ENCODE assay signal across 17 cellular contexts in the genomic region with DNA sequence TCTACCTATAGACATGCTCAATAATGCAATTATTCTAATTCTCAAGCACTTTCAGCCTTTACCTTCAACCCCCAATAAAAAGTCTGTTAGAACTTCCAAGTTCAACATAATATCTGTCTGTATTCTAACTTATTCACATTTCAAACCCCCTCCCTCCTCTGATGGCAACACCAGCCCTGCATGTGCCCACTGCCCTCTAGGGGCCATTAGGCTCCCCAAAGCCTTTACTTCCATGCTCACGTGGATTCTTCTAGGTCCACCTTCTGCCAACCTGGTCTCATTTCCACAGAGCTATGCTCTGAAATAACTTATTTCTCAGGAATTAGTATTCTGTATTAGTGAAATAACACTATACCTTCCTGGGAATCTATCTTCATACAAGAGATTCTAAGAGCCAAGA. TPM values are rescaled to one million over a fixed set of nuclear protein-coding genes. Genes with fewer than 3 reads are reported as not detected.
A peak's percentile ranks its signal among the peaks of the same experiment; 100 is the strongest.
DNase-seq lines count a peak whose midpoint lies in the region; ATAC-seq, FAIRE-seq and TF ChIP-seq lines count a peak whose summit lies in the region.
"Had no signal": no experiment of that assay in that cellular context is flagged by ENCODE, and none has a peak within 500 bp of the region (broad histone marks: within the 10 kb centered on the region; RNA-seq: fewer than 3 reads in every experiment).

No MANE protein-coding gene starts in this region.

- H3K9me1 ChIP-seq in K562 (ENCODE audit: control insufficient read depth, insufficient read depth, low read length) = no peaks in the 10 kb centered on the region

- H3K9me3 ChIP-seq in breast epithelium = no peaks in the 10 kb centered on the region
- no peaks in the 10 kb centered on the region for H3K9me3 ChIP-seq in Loucy (ENCODE audit: insufficient read depth, low read depth, low read length)
- no peaks in the 10 kb centered on the region for H3K9me3 ChIP-seq in K562 (replicated peaks; ENCODE audit: control insufficient read depth, insufficient read depth, low read depth, low read length)

- H3K4me1 Mint-ChIP-seq in MCF 10A (ENCODE audit: insufficient read depth, unreplicated experiment) = peaks cover 11% of the 10 kb centered on the region
- H3K4me1 Mint-ChIP-seq: activated CD4-positive, alpha-beta T cell treated with anti-CD3 and anti-CD28 coated beads for 36 hours; activated naive CD4-positive, alpha-beta T cell treated with anti-CD3 and anti-CD28 coated beads, Interleukin-2, amount 50 U/mL, for 24 hours; T-helper 17 cell had no signal

- H3K4me3 Mint-ChIP-seq in MCF 10A (ENCODE audit: unreplicated experiment) = no peak overlapping the region
- H3K4me3 Mint-ChIP-seq: activated CD4-positive, alpha-beta T cell treated with anti-CD3 and anti-CD28 coated beads for 36 hours; activated naive CD4-positive, alpha-beta T cell treated with anti-CD3 and anti-CD28 coated beads, Interleukin-2, amount 50 U/mL, for 24 hours; T-helper 17 cell had no signal

- H3K27me3 Mint-ChIP-seq in MCF 10A (ENCODE audit: insufficient read depth, unreplicated experiment) = no peaks in the 10 kb centered on the region

- no peak overlapping the region for H3K27ac ChIP-seq in breast epithelium
- no peak overlapping the region for H3K27ac ChIP-seq in K562 (ENCODE audit: extremely low read depth, low read depth, low read length)

- H3K27me3 ChIP-seq in breast epithelium (peaks cover 0 to 14% of the 10 kb centered on the region in 2 donors), Loucy (ENCODE audit: insufficient read depth, low read length, poor library complexity, severe bottlenecking) (no peaks in the 10 kb centered on the region), K562 (ENCODE audit: control insufficient read depth in 2 of 2, insufficient read depth in 2 of 2, low read length in 2 of 2) (no peaks in the 10 kb centered on the region)

- H3K4me1 ChIP-seq in breast epithelium (no peaks in the 10 kb centered on the region), Loucy (ENCODE audit: insufficient read depth, low read length, poor library complexity, severe bottlenecking) (no peaks in the 10 kb centered on the region), K562 (replicated peaks in 1 of 2; ENCODE audit: control insufficient read depth in 2 of 2, insufficient read depth in 2 of 2, low read length in 2 of 2) (no peaks in the 10 kb centered on the region)

- TF ChIP-seq EP300 in K562 (IDR thresholded peaks at IDR 0.05; ENCODE audit: low read length) = no peak

- H2AFZ ChIP-seq in Loucy (ENCODE audit: low read length) (no peak overlapping the region), K562 (ENCODE audit: low read depth, low read length) (no peak overlapping the region)

- no peaks in the 10 kb centered on the region for H4K20me1 ChIP-seq in Loucy (ENCODE audit: insufficient read depth, low read length, poor library complexity, severe bottlenecking)
- no peaks in the 10 kb centered on the region for H4K20me1 ChIP-seq in K562 (replicated peaks; ENCODE audit: control insufficient read depth, insufficient read depth, low read length)

- 0% methylated on average over 1 of the region's 1 CpG for WGBS in K562 (ENCODE audit: insufficient coverage, low coverage, missing lambda C conversion rate)

- POLR2A ChIA-PET in MCF 10A (lab: Yijun Ruan, JAX) = interaction anchor here (0.7 kb wide), 1 partner anchor 9 kb away, joined by 3 read pairs; no protein-coding TSS in a partner anchor
- POLR2A ChIA-PET in K562 (lab: Yijun Ruan, JAX) = no interaction called here

- no peaks in the 10 kb centered on the region for H3K9me3 Mint-ChIP-seq in MCF 10A (ENCODE audit: unreplicated experiment)
- H3K9me3 Mint-ChIP-seq: activated naive CD4-positive, alpha-beta T cell treated with anti-CD3 and anti-CD28 coated beads, Interleukin-2, amount 50 U/mL, for 24 hours had no signal

- DNase-seq in MCF 10A (ENCODE audit: unreplicated experiment) (peak; percentile 60), breast epithelium (ENCODE audit: low spot score in 2 of 2) (no peak), K562 (ENCODE audit: extremely low read depth in 1 of 4, low spot score in 3 of 4) (peak; percentile 14 to 22 (median 20)), AG08395 (ENCODE audit: low spot score) (no peak), cardiac septum (ENCODE audit: low spot score) (no peak), cerebellum (ENCODE audit: low spot score) (no peak)
- no peak for DNase-seq in activated CD4-positive, alpha-beta T cell treated with anti-CD3 and anti-CD28 coated beads for 1 hour
- DNase-seq: activated CD4-positive, alpha-beta T cell treated with anti-CD3 and anti-CD28 coated beads for 36 hours; activated T-cell treated with anti-CD3 and anti-CD28 coated beads for 4 hours; DMS153; effector memory CD4-positive, alpha-beta T cell; posterior cingulate gyrus; T-helper 17 cell had no signal

- no peaks in the 10 kb centered on the region for H3K36me3 Mint-ChIP-seq in MCF 10A (ENCODE audit: insufficient read depth, unreplicated experiment)
- H3K36me3 Mint-ChIP-seq: activated naive CD4-positive, alpha-beta T cell treated with anti-CD3 and anti-CD28 coated beads, Interleukin-2, amount 50 U/mL, for 24 hours had no signal

- H3K4me2 ChIP-seq in Loucy (ENCODE audit: low read depth, low read length, poor library complexity, severe bottlenecking) = no peak overlapping the region
- no peak overlapping the region for H3K4me2 ChIP-seq in K562 (ENCODE audit: insufficient read depth, low read length)

- H3K9ac ChIP-seq in Loucy (ENCODE audit: low read depth, low read length, poor library complexity, severe bottlenecking) = no peak overlapping the region
- no peak overlapping the region for H3K9ac ChIP-seq in K562 (ENCODE audit: insufficient read depth in 1 of 2, low read depth in 2 of 2, low read length in 2 of 2)

- 0 out of 3 replicates have a peak, but pooled peaks have one; percentile 39 for ATAC-seq in K562
- ATAC-seq: activated CD4-positive, alpha-beta T cell treated with anti-CD3 and anti-CD28 coated beads for 36 hours; T-helper 17 cell had no signal

- TF ChIP-seq POLR2A in breast epithelium (IDR thresholded peaks at IDR 0.05) = no peak
- TF ChIP-seq POLR2A in K562 (conservative IDR thresholded peaks at IDR 0.05) = no peak

- TF ChIP-seq CTCF in MCF 10A (IDR thresholded peaks at IDR 0.05; ENCODE audit: unreplicated experiment) (peak; percentile 67), breast epithelium (IDR thresholded peaks at IDR 0.05) (no peak), Loucy (conservative IDR thresholded peaks at IDR 0.05; ENCODE audit: low read length) (peak; percentile 70), K562 (IDR thresholded peaks at IDR 0.05 in 2 of 3, conservative IDR thresholded peaks at IDR 0.05 in 1 of 3; ENCODE audit: insufficient read depth in 2 of 3, low read depth in 1 of 3, low read length in 3 of 3) (peak; percentile 42 to 49 (median 44))

- in situ Hi-C loops in K562 (cut with MboI) = no loop called here

- H3K9me2 ChIP-seq in Loucy (replicated peaks; ENCODE audit: low read depth, low read length) = no peaks in the 10 kb centered on the region

- BruUV-seq in MCF 10A (replicated peaks; lab: Mats Ljungman, UMichigan) (no TSS peak), K562 (replicated peaks; lab: Mats Ljungman, UMichigan) (no TSS peak)

- no peak for FAIRE-seq in K562 (lab: Jason Lieb, UNC)

- CTCF ChIA-PET in MCF 10A (lab: Yijun Ruan, JAX) = interaction anchor here (0.5 to 6.0 kb wide), 16 partner anchors 16 to 305 kb away, joined by 3 to 64 read pairs (median 3); a partner anchor contains a TSS
- CTCF ChIA-PET in K562 (lab: Yijun Ruan, JAX; ENCODE audit: low intra/inter-chr PET ratio) = no interaction called here

- intact Hi-C loops in MCF 10A (cut with micrococcal nuclease) = loop anchor here (1.0 kb wide), 1 partner anchor 81 kb away; no protein-coding TSS in a partner anchor
- intact Hi-C loops in breast epithelium (cut with DNase I; ENCODE audit: low total_unique reads) = no loop called here
- intact Hi-C loops in K562 (cut with micrococcal nuclease) = no loop called here
- intact Hi-C loops in cardiac septum (cut with DNase I) = no loop called here

- H3K4me3 ChIP-seq in breast epithelium (no peak overlapping the region), Loucy (ENCODE audit: low read length, poor library complexity, severe bottlenecking) (no peak overlapping the region), K562 (no peak overlapping the region)

- H3K79me2 ChIP-seq in Loucy (ENCODE audit: insufficient read depth, low read length) = no peaks in the 10 kb centered on the region
- H3K79me2 ChIP-seq in K562 (ENCODE audit: control insufficient read depth, insufficient read depth, low read length) = no peaks in the 10 kb centered on the region

- no peak for TF ChIP-seq RAD21 in K562 (CRISPR knock-in tag; conservative IDR thresholded peaks at IDR 0.05 in 1 of 2, IDR thresholded peaks at IDR 0.05 in 1 of 2)

- no peaks in the 10 kb centered on the region for H3F3A ChIP-seq in Loucy (ENCODE audit: low read depth)

- no peak overlapping the region for H3K27ac Mint-ChIP-seq in MCF 10A (ENCODE audit: low read depth, unreplicated experiment)
- H3K27ac Mint-ChIP-seq: activated CD4-positive, alpha-beta T cell treated with anti-CD3 and anti-CD28 coated beads for 36 hours; activated naive CD4-positive, alpha-beta T cell treated with anti-CD3 and anti-CD28 coated beads, Interleukin-2, amount 50 U/mL, for 24 hours; T-helper 17 cell had no signal

- H3K36me3 ChIP-seq in breast epithelium (no peaks in the 10 kb centered on the region), Loucy (ENCODE audit: insufficient read depth, low read length) (no peaks in the 10 kb centered on the region), K562 (ENCODE audit: control insufficient read depth, insufficient read depth, low read length) (no peaks in the 10 kb centered on the region)

RNA-seq across cellular contexts. Expression of a gene that starts 22.2 kb away (rescaled TPM):
- 0.12 and 0.25 TPM in 2 replicates for total RNA-seq in MCF 10A (2022)
- total RNA-seq in breast epithelium = not detected
- total RNA-seq in K562 (2011; cell fraction: chromatin; rRNA removed; ENCODE audit: low replicate concordance) = not detected in 2 replicates
- total RNA-seq in K562 (2011; cell fraction: nucleolus; rRNA removed) = not detected in 2 replicates
- not detected in 2 replicates for total RNA-seq in K562 (2011; cell fraction: nucleoplasm; rRNA removed)
- not detected in 2 replicates for total RNA-seq in K562 (2014; rRNA removed)
- total RNA-seq in K562 (2014; rRNA removed; fragmentation: Illumina TruSeq; extraction: Trizol) = not detected in 2 replicates
- not detected in 2 replicates for total RNA-seq in K562 (2015; rRNA removed; fragmentation: Illumina TruSeq; extraction: Trizol)
- total RNA-seq in K562 (2021) = not detected in 2 replicates
- not detected in 2 replicates for polyA plus RNA-seq in K562 (2011; rRNA removed)
- not detected in 2 replicates for polyA plus RNA-seq in K562 (2011; cell fraction: cytosol; rRNA removed)
- polyA plus RNA-seq in K562 (2011; cell fraction: nucleus; rRNA removed) = not detected in 2 replicates
- polyA plus RNA-seq in K562 (2012) = not detected in 2 replicates
- not detected in 2 replicates for polyA plus RNA-seq in K562 (2014; fragmentation: Illumina TruSeq; extraction: Trizol)
- polyA plus RNA-seq in K562 (2014; fragmentation: Nextera tagmentation; extraction: Ambion mirVana) = not detected
- polyA plus RNA-seq in K562 (2014; rRNA removed) = not detected in 2 replicates
- polyA minus RNA-seq in K562 (2011; rRNA and poly(A)+ RNA removed) = not detected in 2 replicates
- not detected in 2 replicates for polyA minus RNA-seq in K562 (2011; cell fraction: cytosol; rRNA and poly(A)+ RNA removed)
- polyA minus RNA-seq in K562 (2011; cell fraction: nucleus; rRNA and poly(A)+ RNA removed) = not detected in 2 replicates
- not detected for total RNA-seq in cardiac septum
- not detected for total RNA-seq in cerebellum
- total RNA-seq: activated CD4-positive, alpha-beta T cell treated with anti-CD3 and anti-CD28 coated beads for 36 hours; T-helper 17 cell; temporal lobe had no signal
- polyA plus RNA-seq: AG04450 had no signal

RNA-seq across cellular contexts. Expression of a gene that starts 27.7 kb away (rescaled TPM):
- not detected in 2 replicates for total RNA-seq in MCF 10A (2022)
- not detected for total RNA-seq in breast epithelium
- total RNA-seq in K562 (2011; cell fraction: chromatin; rRNA removed; ENCODE audit: low replicate concordance) = not detected in 2 replicates
- total RNA-seq in K562 (2011; cell fraction: nucleolus; rRNA removed) = not detected in 2 replicates
- not detected in 2 replicates for total RNA-seq in K562 (2011; cell fraction: nucleoplasm; rRNA removed)
- not detected in 2 replicates for total RNA-seq in K562 (2014; rRNA removed)
- total RNA-seq in K562 (2014; rRNA removed; fragmentation: Illumina TruSeq; extraction: Trizol) = not detected in 2 replicates
- not detected in 2 replicates for total RNA-seq in K562 (2015; rRNA removed; fragmentation: Illumina TruSeq; extraction: Trizol)
- total RNA-seq in K562 (2021) = not detected in 2 replicates
- polyA plus RNA-seq in K562 (2011; rRNA removed) = not detected in 2 replicates
- not detected in 2 replicates for polyA plus RNA-seq in K562 (2011; cell fraction: cytosol; rRNA removed)
- not detected in 2 replicates for polyA plus RNA-seq in K562 (2011; cell fraction: nucleus; rRNA removed)
- not detected in 2 replicates for polyA plus RNA-seq in K562 (2012)
- not detected in 2 replicates for polyA plus RNA-seq in K562 (2014; fragmentation: Illumina TruSeq; extraction: Trizol)
- polyA plus RNA-seq in K562 (2014; fragmentation: Nextera tagmentation; extraction: Ambion mirVana) = not detected
- not detected in 2 replicates for polyA plus RNA-seq in K562 (2014; rRNA removed)
- not detected in 2 replicates for polyA minus RNA-seq in K562 (2011; rRNA and poly(A)+ RNA removed)
- polyA minus RNA-seq in K562 (2011; cell fraction: cytosol; rRNA and poly(A)+ RNA removed) = not detected in 2 replicates
- polyA minus RNA-seq in K562 (2011; cell fraction: nucleus; rRNA and poly(A)+ RNA removed) = not detected in 2 replicates
- not detected for total RNA-seq in cardiac septum
- not detected for total RNA-seq in cerebellum
- total RNA-seq: activated CD4-positive, alpha-beta T cell treated with anti-CD3 and anti-CD28 coated beads for 36 hours; T-helper 17 cell; temporal lobe had no signal
- polyA plus RNA-seq: AG04450 had no signal

RNA-seq across cellular contexts. Expression of a gene that starts 37.5 kb away (rescaled TPM):
- total RNA-seq in MCF 10A (2022) (not detected in 2 replicates), breast epithelium (not detected), K562 (2014; rRNA removed) (not detected in 2 replicates), K562 (2014; rRNA removed; fragmentation: Illumina TruSeq; extraction: Trizol) (not detected in 2 replicates), K562 (2015; rRNA removed; fragmentation: Illumina TruSeq; extraction: Trizol) (not detected in 2 replicates), K562 (2021) (not detected in 2 replicates), cardiac septum (not detected), cerebellum (not detected)
- not detected in 2 replicates for total RNA-seq in K562 (2011; cell fraction: chromatin; rRNA removed; ENCODE audit: low replicate concordance)
- total RNA-seq in K562 (2011; cell fraction: nucleolus; rRNA removed) = not detected in 2 replicates
- not detected in 2 replicates for total RNA-seq in K562 (2011; cell fraction: nucleoplasm; rRNA removed)
- polyA plus RNA-seq in K562 (2011; rRNA removed) (not detected in 2 replicates), K562 (2014; fragmentation: Illumina TruSeq; extraction: Trizol) (not detected in 2 replicates), K562 (2014; fragmentation: Nextera tagmentation; extraction: Ambion mirVana) (not detected), K562 (2014; rRNA removed) (not detected in 2 replicates)
- polyA plus RNA-seq in K562 (2011; cell fraction: cytosol; rRNA removed) = not detected in 2 replicates
- polyA plus RNA-seq in K562 (2011; cell fraction: nucleus; rRNA removed) = not detected in 2 replicates
- not detected in 2 replicates for polyA plus RNA-seq in K562 (2012)
- not detected in 2 replicates for polyA minus RNA-seq in K562 (2011; rRNA and poly(A)+ RNA removed)
- not detected in 2 replicates for polyA minus RNA-seq in K562 (2011; cell fraction: cytosol; rRNA and poly(A)+ RNA removed)
- polyA minus RNA-seq in K562 (2011; cell fraction: nucleus; rRNA and poly(A)+ RNA removed) = not detected in 2 replicates
- total RNA-seq: activated CD4-positive, alpha-beta T cell treated with anti-CD3 and anti-CD28 coated beads for 36 hours; T-helper 17 cell; temporal lobe had no signal
- polyA plus RNA-seq: AG04450 had no signal

RNA-seq across cellular contexts. Expression of a gene that starts 39.3 kb away (rescaled TPM):
- total RNA-seq in MCF 10A (2022) (not detected in 2 replicates), breast epithelium (not detected), K562 (2014; rRNA removed) (not detected in 2 replicates), K562 (2014; rRNA removed; fragmentation: Illumina TruSeq; extraction: Trizol) (not detected in 2 replicates), K562 (2015; rRNA removed; fragmentation: Illumina TruSeq; extraction: Trizol) (not detected in 2 replicates), K562 (2021) (not detected in 2 replicates), cardiac septum (not detected), cerebellum (not detected)
- total RNA-seq in K562 (2011; cell fraction: chromatin; rRNA removed; ENCODE audit: low replicate concordance) = not detected in 2 replicates
- total RNA-seq in K562 (2011; cell fraction: nucleolus; rRNA removed) = not detected in 2 replicates
- total RNA-seq in K562 (2011; cell fraction: nucleoplasm; rRNA removed) = not detected in 2 replicates
- polyA plus RNA-seq in K562 (2011; rRNA removed) (not detected in 2 replicates), K562 (2014; fragmentation: Illumina TruSeq; extraction: Trizol) (not detected in 2 replicates), K562 (2014; fragmentation: Nextera tagmentation; extraction: Ambion mirVana) (not detected), K562 (2014; rRNA removed) (not detected in 2 replicates)
- polyA plus RNA-seq in K562 (2011; cell fraction: cytosol; rRNA removed) = not detected in 2 replicates
- polyA plus RNA-seq in K562 (2011; cell fraction: nucleus; rRNA removed) = not detected in 2 replicates
- polyA plus RNA-seq in K562 (2012) = not detected in 2 replicates
- polyA minus RNA-seq in K562 (2011; rRNA and poly(A)+ RNA removed) = not detected in 2 replicates
- not detected in 2 replicates for polyA minus RNA-seq in K562 (2011; cell fraction: cytosol; rRNA and poly(A)+ RNA removed)
- not detected in 2 replicates for polyA minus RNA-seq in K562 (2011; cell fraction: nucleus; rRNA and poly(A)+ RNA removed)
- total RNA-seq: activated CD4-positive, alpha-beta T cell treated with anti-CD3 and anti-CD28 coated beads for 36 hours; T-helper 17 cell; temporal lobe had no signal
- polyA plus RNA-seq: AG04450 had no signal

RNA-seq across cellular contexts. Expression of a gene that starts 49.7 kb away (rescaled TPM):
- total RNA-seq in MCF 10A (2022) (not detected in 2 replicates), breast epithelium (not detected), K562 (2014; rRNA removed) (not detected in 2 replicates), K562 (2014; rRNA removed; fragmentation: Illumina TruSeq; extraction: Trizol) (not detected in 2 replicates), K562 (2015; rRNA removed; fragmentation: Illumina TruSeq; extraction: Trizol) (not detected in 2 replicates), K562 (2021) (not detected in 2 replicates), cardiac septum (not detected), cerebellum (not detected)
- not detected in 2 replicates for total RNA-seq in K562 (2011; cell fraction: chromatin; rRNA removed; ENCODE audit: low replicate concordance)
- total RNA-seq in K562 (2011; cell fraction: nucleolus; rRNA removed) = not detected in 2 replicates
- not detected in 2 replicates for total RNA-seq in K562 (2011; cell fraction: nucleoplasm; rRNA removed)
- polyA plus RNA-seq in K562 (2011; rRNA removed) (not detected in 2 replicates), K562 (2014; fragmentation: Illumina TruSeq; extraction: Trizol) (not detected in 2 replicates), K562 (2014; fragmentation: Nextera tagmentation; extraction: Ambion mirVana) (not detected), K562 (2014; rRNA removed) (not detected in 2 replicates)
- not detected in 2 replicates for polyA plus RNA-seq in K562 (2011; cell fraction: cytosol; rRNA removed)
- not detected in 2 replicates for polyA plus RNA-seq in K562 (2011; cell fraction: nucleus; rRNA removed)
- polyA plus RNA-seq in K562 (2012) = not detected in 2 replicates
- not detected in 2 replicates for polyA minus RNA-seq in K562 (2011; rRNA and poly(A)+ RNA removed)
- polyA minus RNA-seq in K562 (2011; cell fraction: cytosol; rRNA and poly(A)+ RNA removed) = not detected in 2 replicates
- not detected in 2 replicates for polyA minus RNA-seq in K562 (2011; cell fraction: nucleus; rRNA and poly(A)+ RNA removed)
- total RNA-seq: activated CD4-positive, alpha-beta T cell treated with anti-CD3 and anti-CD28 coated beads for 36 hours; T-helper 17 cell; temporal lobe had no signal
- polyA plus RNA-seq: AG04450 had no signal

Comparison
In these comparisons a context has a peak if more than half of its experiments do, and no peak if none do; other contexts are left out.
1. DNase-seq: peak in MCF 10A (single experiment) and K562 (4 of 4); none in breast epithelium (0 of 2), AG08395 (single experiment), cardiac septum (single experiment), activated CD4-positive, alpha-beta T cell treated with anti-CD3 and anti-CD28 coated beads for 1 hour (single experiment) and cerebellum (single experiment).
2. CTCF ChIP-seq: peak in MCF 10A (single experiment), Loucy (single experiment) and K562 (3 of 3); none in breast epithelium (0 of 3).